Comparison of ENCODE assay signal across 17 cellular contexts in genomic region chr19:30690935-30691505, GRCh38.
A peak's percentile ranks its signal among the peaks of the same experiment; 100 is the strongest.
DNase-seq lines count a peak whose midpoint lies in the region; ATAC-seq and TF ChIP-seq lines count a peak whose summit lies in the region.
"Had no signal": no experiment of that assay in that cellular context is flagged by ENCODE, and none has a peak within 500 bp of the region (broad histone marks: within the 10 kb centered on the region; RNA-seq: fewer than 3 reads in every experiment).

No MANE protein-coding gene starts in this region.

- intact Hi-C loops in dorsolateral prefrontal cortex (cut with DNase I) (loop anchor here in 1 of 2 donors (10.0 kb wide), 1 partner anchor 654 kb away; the partner anchor contains the start of gene TSHZ3), Caco-2 (cut with micrococcal nuclease; ENCODE audit: unreplicated experiment) (no loop called here)

- H3K36me3 ChIP-seq in HUES6 (ENCODE audit: control insufficient read depth, insufficient read depth, low read length) (no peaks in the 10 kb centered on the region), suprapubic skin (no peaks in the 10 kb centered on the region), Caco-2 (ENCODE audit: control insufficient read depth, insufficient read depth, low read length) (no peaks in the 10 kb centered on the region)
- H3K36me3 ChIP-seq: prostate gland had no signal

- peaks cover 24% of the 10 kb centered on the region for H3K27me3 Mint-ChIP-seq in Caco-2 (ENCODE audit: insufficient read depth, unreplicated experiment)

- peaks cover 50% of the 10 kb centered on the region for H3K4me1 ChIP-seq in HUES6 (ENCODE audit: control insufficient read depth, insufficient read depth, low read length)
- peaks cover 19% of the 10 kb centered on the region for H3K4me1 ChIP-seq in suprapubic skin
- H3K4me1 ChIP-seq in Caco-2: no peaks in the 10 kb centered on the region
- H3K4me1 ChIP-seq: prostate gland had no signal

- H3K9ac ChIP-seq in HUES6 (ENCODE audit: low read length): peak overlapping the region; percentile 27
- H3K9ac ChIP-seq: KMS-11 had no signal

- no peaks in the 10 kb centered on the region for H3K9me3 ChIP-seq in HUES6 (ENCODE audit: control insufficient read depth, insufficient read depth, low read depth, low read length)
- no peaks in the 10 kb centered on the region for H3K9me3 ChIP-seq in suprapubic skin
- no peaks in the 10 kb centered on the region for H3K9me3 ChIP-seq in Caco-2
- H3K9me3 ChIP-seq: prostate gland had no signal

- H3K4me3 ChIP-seq in HUES6 (ENCODE audit: low read depth, low read length) (peak overlapping the region; percentile 23; the same call in 1 of the 2 replicates), dorsolateral prefrontal cortex (peak overlapping the region in 1 of 59 donors; percentile 59), suprapubic skin (no peak overlapping the region), Caco-2 (ENCODE audit: low read depth, low read length) (no peak overlapping the region)
- H3K4me3 ChIP-seq: prostate gland had no signal

- 44% methylated on average over 17 of the region's 17 CpGs for WGBS in suprapubic skin

- POLR2A ChIA-PET in Caco-2 (lab: Charles Lee): no interaction called here

- H3K27ac ChIP-seq in HUES6 (ENCODE audit: low read depth, low read length) (peak overlapping the region; percentile 37; the same call in 1 of the 2 replicates), dorsolateral prefrontal cortex (peak overlapping the region in 50 of 59 donors; percentile 27 to 97 (median 82)), suprapubic skin (peak overlapping the region; percentile 63)
- H3K27ac ChIP-seq: KMS-11 had no signal

- TF ChIP-seq POLR2A in suprapubic skin (IDR thresholded peaks at IDR 0.05): no peak

- no peaks in the 10 kb centered on the region for H3K9me3 Mint-ChIP-seq in Caco-2 (ENCODE audit: unreplicated experiment)
- H3K9me3 Mint-ChIP-seq: activated naive CD4-positive, alpha-beta T cell treated with anti-CD3 and anti-CD28 coated beads, Interleukin-2, amount 10 ng/mL, durations not matched to agents 7 days and 5 days; HFFc6 had no signal

- H3K4me3 Mint-ChIP-seq in Caco-2 (ENCODE audit: unreplicated experiment): no peak overlapping the region
- H3K4me3 Mint-ChIP-seq: activated CD4-positive, alpha-beta T cell treated with anti-CD3 and anti-CD28 coated beads for 36 hours; activated naive CD4-positive, alpha-beta T cell treated with anti-CD3 and anti-CD28 coated beads, Interleukin-2, amount 10 ng/mL, durations not matched to agents 7 days and 5 days; HFFc6 had no signal

- no peak overlapping the region for H3K27ac Mint-ChIP-seq in Caco-2 (ENCODE audit: unreplicated experiment)
- H3K27ac Mint-ChIP-seq: activated CD4-positive, alpha-beta T cell treated with anti-CD3 and anti-CD28 coated beads for 36 hours; activated naive CD4-positive, alpha-beta T cell treated with anti-CD3 and anti-CD28 coated beads, Interleukin-2, amount 10 ng/mL, durations not matched to agents 7 days and 5 days; HFFc6 had no signal

- H3K27me3 ChIP-seq in HUES6 (ENCODE audit: control insufficient read depth, insufficient read depth, low read length): no peaks in the 10 kb centered on the region
- H3K27me3 ChIP-seq in dorsolateral prefrontal cortex: no peaks in the 10 kb centered on the region
- peaks cover 34% of the 10 kb centered on the region for H3K27me3 ChIP-seq in suprapubic skin
- no peaks in the 10 kb centered on the region; the same call in 1 of the 2 replicates for H3K27me3 ChIP-seq in Caco-2 (replicated peaks; ENCODE audit: control insufficient read depth, insufficient read depth, low read length)

- TF ChIP-seq CTCF in dorsolateral prefrontal cortex (IDR thresholded peaks at IDR 0.05 in 54 of 56, conservative IDR thresholded peaks at IDR 0.05 in 2 of 56; ENCODE audit: low read depth in 1 of 56, partially characterized antibody in 56 of 56) (no peak), suprapubic skin (IDR thresholded peaks at IDR 0.05) (no peak), Caco-2 (IDR thresholded peaks at IDR 0.05; ENCODE audit: insufficient read depth in 1 of 2, low read depth in 1 of 2, low read length in 1 of 2, severe bottlenecking in 1 of 2, unreplicated experiment in 1 of 2) (no peak)

- no TSS peak for BruUV-seq in Caco-2 (replicated peaks; lab: Mats Ljungman, UMichigan)

- DNase-seq in dorsolateral prefrontal cortex (no peak), left kidney (ENCODE audit: low read depth, low spot score) (peak; percentile 60), suprapubic skin (ENCODE audit: low spot score in 2 of 2) (peak in 1 of 2 donors; percentile 62), Caco-2 (no peak), left lobe of liver (ENCODE audit: low spot score) (no peak)
- DNase-seq in activated CD4-positive, alpha-beta T cell treated with anti-CD3 and anti-CD28 coated beads, Interleukin-2, amount 50 U/mL, for 4 hours: no peak
- DNase-seq: activated CD4-positive, alpha-beta T cell treated with anti-CD3 and anti-CD28 coated beads for 36 hours; activated naive CD4-positive, alpha-beta T cell treated with anti-CD3 and anti-CD28 coated beads, Interleukin-2, amount 10 ng/mL, durations not matched to agents 7 days and 5 days; HFFc6; midbrain; NCI-H1694 treated with DMSO at 0.1 percent for 48 hours; NCI-H526 treated with DMSO at 0.1 percent for 48 hours; substantia nigra had no signal

- no peaks in the 10 kb centered on the region for H3K36me3 Mint-ChIP-seq in Caco-2 (ENCODE audit: insufficient read depth, unreplicated experiment)
- H3K36me3 Mint-ChIP-seq: activated naive CD4-positive, alpha-beta T cell treated with anti-CD3 and anti-CD28 coated beads, Interleukin-2, amount 10 ng/mL, durations not matched to agents 7 days and 5 days had no signal

- ATAC-seq in left lobe of liver: no peak
- ATAC-seq: activated CD4-positive, alpha-beta T cell treated with anti-CD3 and anti-CD28 coated beads for 36 hours; Right ventricle myocardium inferior had no signal

- CTCF ChIA-PET in Caco-2 (lab: Charles Lee): no interaction called here

- TF ChIP-seq EP300 in suprapubic skin (IDR thresholded peaks at IDR 0.05): no peak

- H3K4me1 Mint-ChIP-seq in Caco-2 (ENCODE audit: low read depth, unreplicated experiment): no peaks in the 10 kb centered on the region
- H3K4me1 Mint-ChIP-seq: activated naive CD4-positive, alpha-beta T cell treated with anti-CD3 and anti-CD28 coated beads, Interleukin-2, amount 10 ng/mL, durations not matched to agents 7 days and 5 days had no signal
